Comparison of ENCODE assay signal across 8 cellular contexts in genomic region chr1:209601809-209602657, GRCh38. TPM values are rescaled to one million over a fixed set of nuclear protein-coding genes. Genes with fewer than 3 reads are reported as not detected.
DNase-seq lines count a peak whose midpoint lies in the region; ATAC-seq and TF ChIP-seq lines count a peak whose summit lies in the region.

No MANE protein-coding gene starts in this region.

- H3K27ac ChIP-seq in HEK293 (ENCODE audit: extremely low read depth, low read depth, low read length), result no peak overlapping the region
- no peak overlapping the region for H3K27ac ChIP-seq in heart left ventricle
- H3K27ac ChIP-seq in sigmoid colon, result no peak overlapping the region

- 42 to 48% (median 46%) methylated on average over 6 of the region's 6 CpGs for WGBS in heart left ventricle, 4 donors
- 30 to 43% methylated on average over 6 of the region's 6 CpGs for WGBS in sigmoid colon, 2 donors

- peak; percentile 59 to 87 for ATAC-seq in activated naive CD4-positive, alpha-beta T cell treated with anti-CD3 and anti-CD28 coated beads, Interleukin-2, amount 50 U/mL, for 72 hours
- ATAC-seq in heart left ventricle (peak; percentile 49 to 90 (median 85)), GM21447 (IDR thresholded peaks at IDR 0.05; ENCODE audit: unreplicated experiment) (no peak)

- POLR2A ChIA-PET in HEK293 (lab: Yijun Ruan, JAX), result no interaction called here

- intact Hi-C loops in heart left ventricle (cut with DNase I) (loop anchor here in 6 of 10 donors (1.0 to 10.0 kb wide), 7 partner anchors 25 to 145 kb away; no protein-coding TSS in a partner anchor), sigmoid colon (cut with DNase I) (no loop called here)

- H3K27me3 ChIP-seq in heart left ventricle (no peaks in the 10 kb centered on the region), sigmoid colon (no peaks in the 10 kb centered on the region)

- TF ChIP-seq EP300 in sigmoid colon (IDR thresholded peaks at IDR 0.05), result no peak

- no peak overlapping the region for H3K27ac Mint-ChIP-seq in activated naive CD4-positive, alpha-beta T cell treated with anti-CD3 and anti-CD28 coated beads, Interleukin-2, amount 50 U/mL, for 72 hours

- CTCF ChIA-PET in HEK293 (lab: Yijun Ruan, JAX), result interaction anchor here (0.5 to 2.2 kb wide), 22 partner anchors 9 to 1239 kb away, joined by 3 to 31 read pairs (median 4); partner anchors contain the start of genes CAMK1G and LAMB3

- TF ChIP-seq POLR2A in heart left ventricle (IDR thresholded peaks at IDR 0.05) (no peak), sigmoid colon (IDR thresholded peaks at IDR 0.05) (no peak)

- H3K4me3 ChIP-seq in HEK293 (ENCODE audit: low read depth, low read length) (no peak overlapping the region), heart left ventricle (no peak overlapping the region), sigmoid colon (no peak overlapping the region)

- H3K9me3 Mint-ChIP-seq in activated naive CD4-positive, alpha-beta T cell treated with anti-CD3 and anti-CD28 coated beads, Interleukin-2, amount 50 U/mL, for 72 hours, result peaks cover 0 to 5% of the 10 kb centered on the region in 2 donors

- H3K36me3 ChIP-seq in HEK293 (ENCODE audit: control insufficient read depth in 2 of 2, insufficient read depth in 1 of 2, low read length in 2 of 2) (no peaks in the 10 kb centered on the region), heart left ventricle (no peaks in the 10 kb centered on the region), sigmoid colon (no peaks in the 10 kb centered on the region)

- H3K9me3 ChIP-seq in HEK293 (ENCODE audit: control insufficient read depth, insufficient read depth, low read depth, low read length) (no peaks in the 10 kb centered on the region), heart left ventricle (no peaks in the 10 kb centered on the region), sigmoid colon (no peaks in the 10 kb centered on the region)

- DNase-seq in ELR (ENCODE audit: low read depth), result peak; percentile 73
- DNase-seq in NCI-H526 treated with DMSO at 0.1 percent for 48 hours (lab: John Stamatoyannopoulos, UW), result peak; percentile 1
- peak in 1 of 2 donors; percentile 34 for DNase-seq in activated naive CD4-positive, alpha-beta T cell treated with anti-CD3 and anti-CD28 coated beads, Interleukin-2, amount 50 U/mL, for 72 hours (ENCODE audit: low spot score in 2 of 2)
- no peak for DNase-seq in heart left ventricle
- no peak for DNase-seq in sigmoid colon
- DNase-seq in GOT3 (lab: John Stamatoyannopoulos, UW), result no peak

- H3K36me3 Mint-ChIP-seq in activated naive CD4-positive, alpha-beta T cell treated with anti-CD3 and anti-CD28 coated beads, Interleukin-2, amount 50 U/mL, for 72 hours, result no peaks in the 10 kb centered on the region

- peak; percentile 76; the same call in 1 of the 2 replicates for TF ChIP-seq CTCF in HEK293 (tag by site-specific recombination; IDR thresholded peaks at IDR 0.05)
- TF ChIP-seq CTCF in heart left ventricle (IDR thresholded peaks at IDR 0.05), result peak; percentile 44 to 73 (median 62)
- peak in 3 of 4 experiments; percentile 22 to 39 (median 35) for TF ChIP-seq CTCF in sigmoid colon (IDR thresholded peaks at IDR 0.05)

- H3K4me1 ChIP-seq in HEK293 (ENCODE audit: control insufficient read depth, insufficient read depth, low read length) (no peaks in the 10 kb centered on the region), heart left ventricle (no peaks in the 10 kb centered on the region), sigmoid colon (no peaks in the 10 kb centered on the region)

TF ChIP-seq in HEK293, 187 proteins besides CTCF, POLR2A, EP300 and RAD21 (continues in another document):
- no peak for TF ChIP-seq ZNF423 (tag by site-specific recombination; IDR thresholded peaks at IDR 0.05)
- no peak for TF ChIP-seq ZNF510 (tag by site-specific recombination; IDR thresholded peaks at IDR 0.05; ENCODE audit: insufficient replicate concordance)
- no peak for TF ChIP-seq ZNF518A (tag by site-specific recombination; conservative IDR thresholded peaks at IDR 0.05; ENCODE audit: low read depth)
- TF ChIP-seq ZSCAN4 (tag by site-specific recombination; IDR thresholded peaks at IDR 0.05), result no peak
- no peak for TF ChIP-seq HOXA7 (CRISPR knock-in tag; IDR thresholded peaks at IDR 0.05; ENCODE audit: borderline replicate concordance)
- TF ChIP-seq BCL11B (tag by site-specific recombination; IDR thresholded peaks at IDR 0.05; ENCODE audit: low read depth), result no peak
- TF ChIP-seq ZNF660 (tag by site-specific recombination; IDR thresholded peaks at IDR 0.05), result peak; percentile 77; the same call in 1 of the 2 replicates
- TF ChIP-seq ZNF112 (tag by site-specific recombination; IDR thresholded peaks at IDR 0.05), result no peak
- no peak for TF ChIP-seq ZFP37 (tag by site-specific recombination; IDR thresholded peaks at IDR 0.05)
- no peak for TF ChIP-seq ZNF16 (tag by site-specific recombination; IDR thresholded peaks at IDR 0.05; ENCODE audit: low read depth)
- TF ChIP-seq ZNF473 (tag by site-specific recombination; IDR thresholded peaks at IDR 0.05), result no peak
- TF ChIP-seq ZNF248 (tag by site-specific recombination; IDR thresholded peaks at IDR 0.05), result no peak
- TF ChIP-seq ZNF548 (tag by site-specific recombination; IDR thresholded peaks at IDR 0.05), result no peak
- TF ChIP-seq ZNF133 (tag by site-specific recombination; IDR thresholded peaks at IDR 0.05), result no peak
- TF ChIP-seq ZBTB26 (tag by site-specific recombination; optimal IDR thresholded peaks at IDR 0.05), result no peak

RNA-seq across cellular contexts. Expression of gene CAMK1G, which starts 18.5 kb away (rescaled TPM):
- total RNA-seq in activated naive CD4-positive, alpha-beta T cell treated with anti-CD3 and anti-CD28 coated beads, Interleukin-2, amount 50 U/mL, for 72 hours, result not detected
- total RNA-seq in heart left ventricle (under 1 TPM in 2 of 9 donors, not detected in 7; 0.30 to 0.48 TPM), sigmoid colon (1 to 10 TPM in 1 of 4 donors, under 1 TPM in 3; 0.16 to 1.4 (median 0.62) TPM)
- polyA plus RNA-seq in heart left ventricle (not detected), sigmoid colon (under 1 TPM in 1 of 3 donors, not detected in 2; 0.48 TPM)

RNA-seq across cellular contexts. Expression of gene LAMB3, which starts 50.2 kb away (rescaled TPM):
- 10 to 100 TPM in 1 of 2 donors, 1 to 10 TPM in 1; 1.6 to 11.7 TPM for total RNA-seq in activated naive CD4-positive, alpha-beta T cell treated with anti-CD3 and anti-CD28 coated beads, Interleukin-2, amount 50 U/mL, for 72 hours
- total RNA-seq in heart left ventricle (1 to 10 TPM in 8 of 9 donors, under 1 TPM in 1; 0.83 to 7.4 (median 3.6) TPM), sigmoid colon (under 1 TPM in 3 of 4 donors, not detected in 1; 0.14 to 0.55 (median 0.16) TPM)
- polyA plus RNA-seq in heart left ventricle (1 to 10 TPM; 1.8 to 5.3 TPM), sigmoid colon (10 to 100 TPM; 18.0 to 49.4 (median 21.0) TPM)

Comparison
In these comparisons a context has a peak if more than half of its experiments do, and no peak if none do; other contexts are left out.
1. DNase-seq: peak in ELR (single experiment) and NCI-H526 treated with DMSO at 0.1 percent for 48 hours (single experiment); none in heart left ventricle (0 of 5), sigmoid colon (single experiment) and GOT3 (single experiment).
2. Peak in every context shown above with its lines, with median percentiles within 50 percentile points of each other: CTCF ChIP-seq.